Comparison of ENCODE assay signal across 1 cellular context in genomic region chr17:75753514-75754377, GRCh38.
TF ChIP-seq lines count a peak whose summit lies in the region.

No MANE protein-coding gene starts in this region.

TF ChIP-seq in K562, 482 proteins besides CTCF, POLR2A, EP300 and RAD21 (continued from another document and continues in another):
- no peak for TF ChIP-seq CHD7 (IDR thresholded peaks at IDR 0.05; ENCODE audit: low read depth, low read length)
- TF ChIP-seq LEF1 (IDR thresholded peaks at IDR 0.05), result no peak
- no peak; the same call in 1 of the 2 replicates for TF ChIP-seq CREB1 (IDR thresholded peaks at IDR 0.05)
- TF ChIP-seq CREB1 (CRISPR knock-in tag; IDR thresholded peaks at IDR 0.05), result peak; percentile 78
- peak; percentile 90; the same call in 1 of the 2 replicates for TF ChIP-seq ZBTB7A (IDR thresholded peaks at IDR 0.05; ENCODE audit: borderline replicate concordance, control insufficient read depth, low read depth, low read length)
- TF ChIP-seq FOXK1 (CRISPR knock-in tag; IDR thresholded peaks at IDR 0.05; ENCODE audit: borderline replicate concordance), result no peak
- no peak; a peak in 1 of 6 replicates for TF ChIP-seq ZBTB11 (CRISPR knock-in tag; IDR thresholded peaks at IDR 0.05)
- peak; percentile 87 for TF ChIP-seq ARID4B (CRISPR knock-in tag; IDR thresholded peaks at IDR 0.05)
- TF ChIP-seq MEIS2 (IDR thresholded peaks at IDR 0.05; ENCODE audit: partially characterized antibody), result peak; percentile 26
- TF ChIP-seq CAMTA2 (CRISPR knock-in tag; conservative IDR thresholded peaks at IDR 0.05), result no peak; the same call in 1 of the 2 replicates
- TF ChIP-seq RERE (CRISPR knock-in tag; IDR thresholded peaks at IDR 0.05; ENCODE audit: borderline replicate concordance), result no peak
- TF ChIP-seq ZNF165 (CRISPR knock-in tag; IDR thresholded peaks at IDR 0.05; ENCODE audit: borderline replicate concordance), result no peak
- no peak for TF ChIP-seq ZNF124 (CRISPR knock-in tag; IDR thresholded peaks at IDR 0.05)
- no peak for TF ChIP-seq ZNF75A (CRISPR knock-in tag; IDR thresholded peaks at IDR 0.05)
- no peak for TF ChIP-seq SMAD2 (IDR thresholded peaks at IDR 0.05; ENCODE audit: low read depth, low read length)
- no peak for TF ChIP-seq HDGF (IDR thresholded peaks at IDR 0.05)
- peak; percentile 89 to 95 for TF ChIP-seq MAZ (CRISPR knock-in tag; conservative IDR thresholded peaks at IDR 0.05 in 1 of 2, IDR thresholded peaks at IDR 0.05 in 1 of 2)
- no peak for TF ChIP-seq ELF1 (tag; IDR thresholded peaks at IDR 0.05)
- no peak for TF ChIP-seq PHTF2 (CRISPR knock-in tag; IDR thresholded peaks at IDR 0.05)
- TF ChIP-seq TAL1 (IDR thresholded peaks at IDR 0.05), result no peak
- peak; percentile 88 for TF ChIP-seq RAD51 (IDR thresholded peaks at IDR 0.05; ENCODE audit: borderline replicate concordance, low read depth)
- TF ChIP-seq ZNF584 (CRISPR knock-in tag; IDR thresholded peaks at IDR 0.05; ENCODE audit: low read depth), result no peak
- no peak for TF ChIP-seq ZNF41 (CRISPR knock-in tag; conservative IDR thresholded peaks at IDR 0.05)
- no peak for TF ChIP-seq ZC3H11A (IDR thresholded peaks at IDR 0.05; ENCODE audit: low read depth, low read length)
- TF ChIP-seq ZNF12 (CRISPR knock-in tag; IDR thresholded peaks at IDR 0.05), result no peak
- TF ChIP-seq NCOA4 (IDR thresholded peaks at IDR 0.05; ENCODE audit: partially characterized antibody), result no peak
- peak; percentile 97 for TF ChIP-seq FOXP1 (CRISPR knock-in tag; IDR thresholded peaks at IDR 0.05)
- no peak for TF ChIP-seq PTBP1 (IDR thresholded peaks at IDR 0.05; ENCODE audit: low read depth, low read length)
- TF ChIP-seq PCBP2 (IDR thresholded peaks at IDR 0.05; ENCODE audit: low read depth, low read length, poor library complexity, severe bottlenecking), result no peak
- TF ChIP-seq BCL6 (CRISPR knock-in tag; IDR thresholded peaks at IDR 0.05), result no peak
- no peak for TF ChIP-seq MTA2 (IDR thresholded peaks at IDR 0.05; ENCODE audit: low read depth)
- no peak for TF ChIP-seq SNAPC5 (CRISPR knock-in tag; IDR thresholded peaks at IDR 0.05)
- peak; percentile 30; the same call in 1 of the 2 replicates for TF ChIP-seq HCFC1 (IDR thresholded peaks at IDR 0.05; ENCODE audit: low read depth, low read length)
- TF ChIP-seq HEY1 (CRISPR knock-in tag; IDR thresholded peaks at IDR 0.05; ENCODE audit: borderline replicate concordance), result no peak
- no peak for TF ChIP-seq PHB2 (IDR thresholded peaks at IDR 0.05; ENCODE audit: low read depth)
- no peak for TF ChIP-seq ARHGAP35 (IDR thresholded peaks at IDR 0.05; ENCODE audit: partially characterized antibody)
- TF ChIP-seq FOXJ3 (CRISPR knock-in tag; IDR thresholded peaks at IDR 0.05), result no peak
- TF ChIP-seq HMG20B (CRISPR knock-in tag; IDR thresholded peaks at IDR 0.05), result no peak
- TF ChIP-seq ZNF121 (CRISPR knock-in tag; conservative IDR thresholded peaks at IDR 0.05), result no peak
- peak; percentile 40 for TF ChIP-seq TAF1 (IDR thresholded peaks at IDR 0.05; ENCODE audit: control insufficient read depth, extremely low read depth, insufficient read depth, low read length, severe bottlenecking)
